ENCODE assay signal across 8 cellular contexts in the genomic region with DNA sequence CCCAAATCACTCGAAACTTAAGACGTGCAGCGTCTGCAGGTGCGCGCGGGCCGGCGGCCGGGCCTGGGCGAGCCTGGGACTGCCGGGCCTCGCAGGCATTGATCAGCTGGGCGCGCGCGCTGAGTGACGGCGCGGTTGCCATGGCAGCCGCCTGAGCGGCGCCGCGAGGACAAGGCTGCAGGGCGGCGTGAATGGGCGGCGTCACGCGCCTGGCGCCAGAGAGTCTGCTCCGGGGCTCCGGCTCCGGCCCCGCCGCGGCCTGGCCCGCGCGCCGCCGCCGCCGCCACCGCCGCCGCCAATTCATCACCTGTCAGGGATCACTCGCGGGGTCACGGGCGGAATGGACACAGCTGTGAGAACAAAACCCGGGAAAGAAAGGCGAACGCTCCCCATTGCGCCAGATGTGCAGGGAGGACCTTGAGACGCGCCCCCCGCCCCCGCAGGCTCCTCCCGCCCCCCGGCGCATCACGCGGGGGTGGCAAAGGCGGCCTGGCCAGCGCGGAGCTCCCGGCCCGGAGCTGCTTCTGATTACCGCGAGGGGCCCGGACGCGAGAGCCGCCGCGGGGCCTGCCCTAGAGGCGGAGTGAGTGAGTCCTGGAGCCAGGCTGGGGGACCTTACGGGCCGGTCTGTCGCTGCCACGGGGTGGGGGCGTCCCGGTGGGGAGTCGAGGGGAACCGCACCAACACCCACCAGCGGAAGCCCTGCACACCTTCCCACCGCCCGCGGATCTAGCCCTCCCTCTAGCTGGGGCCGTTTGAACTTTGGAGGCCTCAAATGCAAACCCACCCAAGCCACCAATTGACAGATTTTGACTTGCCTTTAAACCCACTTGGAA. TPM values are rescaled to one million over a fixed set of nuclear protein-coding genes. Genes with fewer than 3 reads are reported as not detected.
DNase-seq lines count a peak whose midpoint lies in the region; ATAC-seq and TF ChIP-seq lines count a peak whose summit lies in the region.

No MANE protein-coding gene starts in this region.

- H3K4me3 ChIP-seq in OCI-LY1 (ENCODE audit: low read depth, low read length, poor library complexity, severe bottlenecking) = peak overlapping the region; percentile 72
- H3K4me3 ChIP-seq in epithelial cell of esophagus (ENCODE audit: low read length) = peak overlapping the region; percentile 48
- H3K4me3 ChIP-seq in mononuclear cell (ENCODE audit: low read length) = peak overlapping the region; percentile 21

- peaks cover 26% of the 10 kb centered on the region for H3K36me3 ChIP-seq in OCI-LY1 (ENCODE audit: insufficient read depth, low read length)

- H3K79me2 ChIP-seq in OCI-LY1 (ENCODE audit: insufficient read depth, low read length) = peaks cover 20% of the 10 kb centered on the region

- H3K4me1 ChIP-seq in OCI-LY1 (ENCODE audit: insufficient read depth, low read length, severe bottlenecking) (peaks cover 31% of the 10 kb centered on the region), mononuclear cell (ENCODE audit: insufficient read depth, low read length) (peaks cover 60% of the 10 kb centered on the region)

- peaks cover 9% of the 10 kb centered on the region; the same call in 1 of the 2 replicates for H3K9me3 ChIP-seq in OCI-LY1 (ENCODE audit: low read length)
- peaks cover 8% of the 10 kb centered on the region for H3K9me3 ChIP-seq in mononuclear cell (ENCODE audit: low read depth, low read length)

- TF ChIP-seq CTCF in OCI-LY1 (IDR thresholded peaks at IDR 0.05; ENCODE audit: low read length) (no peak; the same call in 1 of the 2 replicates), epithelial cell of esophagus (IDR thresholded peaks at IDR 0.05; ENCODE audit: insufficient read depth, low read depth, low read length, missing control alignments) (no peak)

- H3K9me2 ChIP-seq in OCI-LY1 (ENCODE audit: low read depth, low read length) = no peaks in the 10 kb centered on the region

- peak overlapping the region; percentile 81 for H3K9ac ChIP-seq in OCI-LY1 (ENCODE audit: low read length)

- ATAC-seq in GM21526 (IDR thresholded peaks at IDR 0.05; ENCODE audit: low FRiP score, unreplicated experiment) = peak; percentile 65

- H3F3A ChIP-seq in OCI-LY1 (ENCODE audit: insufficient read depth, low read length) = peaks cover 5% of the 10 kb centered on the region; the same call in 1 of the 2 replicates

- H3K27me3 ChIP-seq in OCI-LY1 (ENCODE audit: insufficient read depth, low read length) (no peaks in the 10 kb centered on the region; the same call in 1 of the 2 replicates), mononuclear cell (ENCODE audit: insufficient read depth, low read length) (peaks cover 47% of the 10 kb centered on the region)

- H3K27ac ChIP-seq in OCI-LY1 (ENCODE audit: low read depth, low read length, poor library complexity, severe bottlenecking) = peak overlapping the region; percentile 96

- H3K4me2 ChIP-seq in OCI-LY1 (ENCODE audit: low read length) = peak overlapping the region; percentile 94

- no peak overlapping the region for H2AFZ ChIP-seq in OCI-LY1 (ENCODE audit: low read length)

- no peaks in the 10 kb centered on the region for H4K20me1 ChIP-seq in OCI-LY1 (ENCODE audit: insufficient read depth, low read length)

- DNase-seq in COR-L47 (lab: John Stamatoyannopoulos, UW) (peak; percentile 99), HuH-7 (ENCODE audit: low spot score) (peak; percentile 74), activated T-cell treated with anti-CD3 and anti-CD28 coated beads for 24 hours (ENCODE audit: low read depth) (peak; percentile 76), epithelial cell of esophagus (ENCODE audit: low read depth) (peak; percentile 92)
- DNase-seq in stimulated activated CD8-positive, alpha-beta memory T cell treated with anti-CD3 and anti-CD28 coated beads, Interleukin-2, amount 100 ng/mL, for 48 hours (ENCODE audit: low read depth in 2 of 2) = peak; percentile 80 to 83

RNA-seq across cellular contexts. Expression of a gene that starts 2.9 kb away (rescaled TPM):
- total RNA-seq in mononuclear cell = 717 TPM

Comparison
In these comparisons a context has a peak if more than half of its experiments do, and no peak if none do; other contexts are left out.
1. Peak in every context shown above with its lines: DNase-seq, ATAC-seq, H3K4me3 ChIP-seq and H3K27ac ChIP-seq.
2. H3K4me3 ChIP-seq: peak in every context shown above with its lines; median percentile 72 in OCI-LY1; 48 in epithelial cell of esophagus; 21 in mononuclear cell.